In genomic region chr6:66897576-66897975, GRCh38 we compare ENCODE assay signal across 11 cellular contexts.
DNase-seq lines count a peak whose midpoint lies in the region; TF ChIP-seq lines count a peak whose summit lies in the region.
"Had no signal": no experiment of that assay in that cellular context is flagged by ENCODE, and none has a peak within 500 bp of the region (broad histone marks: within the 10 kb centered on the region; RNA-seq: fewer than 3 reads in every experiment).

No MANE protein-coding gene starts in this region.

- intact Hi-C loops in uterus (cut with DNase I; ENCODE audit: low total_unique reads) = no loop called here

- no peak for TF ChIP-seq POLR2A in uterus (IDR thresholded peaks at IDR 0.05)

- H3K27ac ChIP-seq in uterus = no peak overlapping the region
- H3K27ac ChIP-seq: ascending aorta had no signal

- H3K4me1 ChIP-seq in uterus = no peaks in the 10 kb centered on the region
- H3K4me1 ChIP-seq: ascending aorta had no signal

- no peaks in the 10 kb centered on the region for H3K9me3 ChIP-seq in uterus
- H3K9me3 ChIP-seq: ascending aorta had no signal

- peak; percentile 3 for DNase-seq in NCI-H82 (lab: John Stamatoyannopoulos, UW)
- no peak for DNase-seq in NCI-H82 treated with DMSO at 0.1 percent for 48 hours (lab: John Stamatoyannopoulos, UW; ENCODE audit: unreplicated experiment)
- DNase-seq in NCI-H2171 (lab: John Stamatoyannopoulos, UW) = peak; percentile 16
- peak; percentile 75 for DNase-seq in choroid plexus epithelial cell (ENCODE audit: low read depth)
- peak; percentile 4 for DNase-seq in renal cortical epithelial cell (ENCODE audit: low read depth)
- DNase-seq in activated effector memory CD4-positive, alpha-beta T cell treated with Interleukin-2 at 50 U/mL for 16 hours = no peak
- DNase-seq in C1 segment of cervical spinal cord (lab: John Stamatoyannopoulos, UW) = no peak
- DNase-seq in uterus = no peak
- DNase-seq: islet precursor cell; stimulated activated CD4-positive, alpha-beta T cell treated with anti-CD3 and anti-CD28 coated beads, Interleukin-12 subunit alpha, Interleukin-12 subunit beta, amount 100 ng/mL, for 4 hours had no signal

- no peaks in the 10 kb centered on the region for H3K27me3 ChIP-seq in uterus
- H3K27me3 ChIP-seq: ascending aorta had no signal

- no peaks in the 10 kb centered on the region for H3K36me3 ChIP-seq in uterus
- H3K36me3 ChIP-seq: ascending aorta had no signal

- TF ChIP-seq CTCF in choroid plexus epithelial cell (conservative IDR thresholded peaks at IDR 0.05; ENCODE audit: low read depth, low read length) (no peak), uterus (IDR thresholded peaks at IDR 0.05) (no peak)

- H3K4me3 ChIP-seq in choroid plexus epithelial cell (ENCODE audit: low read depth, low read length) (no peak overlapping the region), uterus (no peak overlapping the region)
- H3K4me3 ChIP-seq: ascending aorta had no signal

Comparison
In these comparisons a context has a peak if more than half of its experiments do, and no peak if none do; other contexts are left out.
1. DNase-seq: peak in NCI-H82 (single experiment), NCI-H2171 (single experiment), choroid plexus epithelial cell (single experiment) and renal cortical epithelial cell (single experiment); none in NCI-H82 treated with DMSO at 0.1 percent for 48 hours (single experiment), activated effector memory CD4-positive, alpha-beta T cell treated with Interleukin-2 at 50 U/mL for 16 hours (single experiment), C1 segment of cervical spinal cord (0 of 14) and uterus (0 of 2).